Comparison of ENCODE assay signal across 1 cellular context in the genomic region with DNA sequence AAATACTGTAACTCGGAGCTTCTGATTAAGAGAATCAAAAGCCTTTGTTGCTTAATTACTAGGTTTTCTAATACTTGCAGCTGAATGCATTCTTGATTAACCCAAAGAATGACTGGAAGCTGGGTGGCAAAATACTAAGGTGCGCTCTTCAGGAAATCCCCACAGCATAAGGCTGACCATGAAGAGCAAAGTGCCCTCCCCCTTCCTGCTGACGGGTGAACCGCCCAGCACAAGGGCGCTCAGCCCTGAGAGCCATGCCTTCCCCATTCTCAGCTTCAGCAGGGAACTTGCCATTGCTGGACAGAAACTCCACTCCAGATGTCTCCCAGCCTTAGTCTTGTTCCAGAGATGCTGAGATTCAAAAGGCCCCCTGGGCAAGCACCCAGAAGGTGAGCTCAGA.
TF ChIP-seq lines count a peak whose summit lies in the region.

No MANE protein-coding gene starts in this region.

TF ChIP-seq in GM12878, 131 proteins besides CTCF, POLR2A, EP300 and RAD21 (continued from another document):
- no peak for TF ChIP-seq PBX3 (IDR thresholded peaks at IDR 0.05; ENCODE audit: insufficient replicate concordance, low read depth, low read length)
- TF ChIP-seq RELA (IDR thresholded peaks at IDR 0.05; ENCODE audit: borderline replicate concordance, partially characterized antibody): no peak
- no peak for TF ChIP-seq YBX1 (IDR thresholded peaks at IDR 0.05)
- no peak for TF ChIP-seq STAT3 (IDR thresholded peaks at IDR 0.05; ENCODE audit: low read depth, low read length)
- TF ChIP-seq IKZF1 (conservative IDR thresholded peaks at IDR 0.05): no peak
- no peak for TF ChIP-seq ATF3 (IDR thresholded peaks at IDR 0.05; ENCODE audit: borderline replicate concordance, extremely low read depth, low read depth, low read length)
- TF ChIP-seq TCF3 (IDR thresholded peaks at IDR 0.05; ENCODE audit: borderline replicate concordance, insufficient read depth, low read depth, low read length): no peak
- no peak for TF ChIP-seq CUX1 (IDR thresholded peaks at IDR 0.05; ENCODE audit: insufficient replicate concordance, low read depth, low read length)
- TF ChIP-seq, protein P1, sequence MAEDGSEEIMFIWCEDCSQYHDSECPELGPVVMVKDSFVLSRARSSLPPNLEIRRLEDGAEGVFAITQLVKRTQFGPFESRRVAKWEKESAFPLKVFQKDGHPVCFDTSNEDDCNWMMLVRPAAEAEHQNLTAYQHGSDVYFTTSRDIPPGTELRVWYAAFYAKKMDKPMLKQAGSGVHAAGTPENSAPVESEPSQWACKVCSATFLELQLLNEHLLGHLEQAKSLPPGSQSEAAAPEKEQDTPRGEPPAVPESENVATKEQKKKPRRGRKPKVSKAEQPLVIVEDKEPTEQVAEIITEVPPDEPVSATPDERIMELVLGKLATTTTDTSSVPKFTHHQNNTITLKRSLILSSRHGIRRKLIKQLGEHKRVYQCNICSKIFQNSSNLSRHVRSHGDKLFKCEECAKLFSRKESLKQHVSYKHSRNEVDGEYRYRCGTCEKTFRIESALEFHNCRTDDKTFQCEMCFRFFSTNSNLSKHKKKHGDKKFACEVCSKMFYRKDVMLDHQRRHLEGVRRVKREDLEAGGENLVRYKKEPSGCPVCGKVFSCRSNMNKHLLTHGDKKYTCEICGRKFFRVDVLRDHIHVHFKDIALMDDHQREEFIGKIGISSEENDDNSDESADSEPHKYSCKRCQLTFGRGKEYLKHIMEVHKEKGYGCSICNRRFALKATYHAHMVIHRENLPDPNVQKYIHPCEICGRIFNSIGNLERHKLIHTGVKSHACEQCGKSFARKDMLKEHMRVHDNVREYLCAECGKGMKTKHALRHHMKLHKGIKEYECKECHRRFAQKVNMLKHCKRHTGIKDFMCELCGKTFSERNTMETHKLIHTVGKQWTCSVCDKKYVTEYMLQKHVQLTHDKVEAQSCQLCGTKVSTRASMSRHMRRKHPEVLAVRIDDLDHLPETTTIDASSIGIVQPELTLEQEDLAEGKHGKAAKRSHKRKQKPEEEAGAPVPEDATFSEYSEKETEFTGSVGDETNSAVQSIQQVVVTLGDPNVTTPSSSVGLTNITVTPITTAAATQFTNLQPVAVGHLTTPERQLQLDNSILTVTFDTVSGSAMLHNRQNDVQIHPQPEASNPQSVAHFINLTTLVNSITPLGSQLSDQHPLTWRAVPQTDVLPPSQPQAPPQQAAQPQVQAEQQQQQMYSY (CRISPR knock-in tag; IDR thresholded peaks at IDR 0.05): no peak
- no peak for TF ChIP-seq ZZZ3 (IDR thresholded peaks at IDR 0.05; ENCODE audit: control insufficient read depth, insufficient read length, low read depth)
- no peak for TF ChIP-seq POLR2AphosphoS2 (IDR thresholded peaks at IDR 0.05; ENCODE audit: low read depth, low read length)
- no peak for TF ChIP-seq SMARCA5 (IDR thresholded peaks at IDR 0.05)
- no peak for TF ChIP-seq POLR2AphosphoS5 (IDR thresholded peaks at IDR 0.05; ENCODE audit: low read length)
